ENCODE assay signal across 14 cellular contexts in genomic region chrX:140439455-140439854, GRCh38.
DNase-seq lines count a peak whose midpoint lies in the region; ATAC-seq and TF ChIP-seq lines count a peak whose summit lies in the region.
"Had no signal": no experiment of that assay in that cellular context is flagged by ENCODE, and none has a peak within 500 bp of the region (broad histone marks: within the 10 kb centered on the region; RNA-seq: fewer than 3 reads in every experiment).

No MANE protein-coding gene starts in this region.

- H3K79me2 ChIP-seq in hepatocyte: no peaks in the 10 kb centered on the region

- no peaks in the 10 kb centered on the region for H3K9me2 ChIP-seq in hepatocyte (replicated peaks; ENCODE audit: insufficient read depth)

- H3K18ac ChIP-seq in neuronal stem cell (ENCODE audit: low read length): peak overlapping the region; percentile 48

- no peak overlapping the region for H4K91ac ChIP-seq in neuronal stem cell (ENCODE audit: low read depth, low read length, poor library complexity)

- ATAC-seq in GM18868 (IDR thresholded peaks at IDR 0.05; ENCODE audit: unreplicated experiment): no peak
- ATAC-seq: esophagus mucosa, left lobe of liver had no signal

- no peaks in the 10 kb centered on the region for H3K27me3 ChIP-seq in hepatocyte
- H3K27me3 ChIP-seq in neuronal stem cell (ENCODE audit: control insufficient read depth in 3 of 3, insufficient read depth in 3 of 3, low read depth in 1 of 3, low read length in 3 of 3): no peaks in the 10 kb centered on the region
- no peaks in the 10 kb centered on the region for H3K27me3 ChIP-seq in Peyer's patch

- no peak overlapping the region for H4K8ac ChIP-seq in neuronal stem cell (ENCODE audit: low read depth, low read length)

- H3K4me3 ChIP-seq in hepatocyte (no peak overlapping the region), neuronal stem cell (ENCODE audit: low read length in 2 of 2) (peak overlapping the region in 1 of 2 donors; percentile 28), Peyer's patch (no peak overlapping the region)

- H4K20me1 ChIP-seq in hepatocyte (ENCODE audit: insufficient read depth, poor library complexity, severe bottlenecking): no peaks in the 10 kb centered on the region

- H2AFZ ChIP-seq in hepatocyte (peak overlapping the region; percentile 61), neuronal stem cell (ENCODE audit: low read length) (peak overlapping the region; percentile 90)

- H2BK15ac ChIP-seq in neuronal stem cell (ENCODE audit: low read length): no peak overlapping the region

- H3K4ac ChIP-seq in neuronal stem cell (ENCODE audit: low read length): no peak overlapping the region

- H3K4me1 ChIP-seq in hepatocyte (ENCODE audit: insufficient read depth): no peaks in the 10 kb centered on the region
- H3K4me1 ChIP-seq in neuronal stem cell (ENCODE audit: control insufficient read depth in 2 of 2, insufficient read depth in 1 of 2, low read depth in 1 of 2, low read length in 2 of 2): peaks cover 2 to 4% of the 10 kb centered on the region in 2 donors
- H3K4me1 ChIP-seq in Peyer's patch: no peaks in the 10 kb centered on the region

- H3K36me3 ChIP-seq in hepatocyte (replicated peaks; ENCODE audit: insufficient read depth, low read depth): no peaks in the 10 kb centered on the region
- no peaks in the 10 kb centered on the region for H3K36me3 ChIP-seq in neuronal stem cell (replicated peaks in 1 of 2; ENCODE audit: control insufficient read depth in 2 of 2, insufficient read depth in 2 of 2, low read length in 2 of 2)
- H3K36me3 ChIP-seq in Peyer's patch: no peaks in the 10 kb centered on the region

- 34% methylated on average over 35 of the region's 36 CpGs for WGBS in hepatocyte (ENCODE audit: low lambda C conversion rate, missing lambda C conversion rate)
- no CpG with 5 or more reads among the region's 36 CpGs for WGBS in neuronal stem cell (ENCODE audit: extremely low coverage in 2 of 2, insufficient read length in 2 of 2, insufficient replicate concordance in 1 of 2), 2 donors

- DNase-seq in Daoy (ENCODE audit: low read depth) (peak; percentile 34), NCI-H748 (lab: John Stamatoyannopoulos, UW; ENCODE audit: unreplicated experiment) (peak; percentile 88), hepatocyte (ENCODE audit: low spot score) (peak; percentile 49), neuronal stem cell (ENCODE audit: low spot score) (peak; percentile 76), Peyer's patch (no peak), erythroblast (lab: John Stamatoyannopoulos, UW) (no peak)
- no peak for DNase-seq in activated effector memory CD4-positive, alpha-beta T cell treated with anti-CD3 and anti-CD28 coated beads, Interleukin-2, amount 50 U/mL, for 16 hours
- DNase-seq: amniotic stem cell, DMS 273 treated with DMSO at 0.1 percent for 48 hours, NCI-H510A, SW 1271 had no signal

- H3K27ac ChIP-seq in hepatocyte (no peak overlapping the region), neuronal stem cell (replicated peaks; ENCODE audit: low read length) (peak overlapping the region; percentile 39), Peyer's patch (no peak overlapping the region)

- TF ChIP-seq CTCF in hepatocyte (IDR thresholded peaks at IDR 0.05; ENCODE audit: poor library complexity) (no peak), Peyer's patch (IDR thresholded peaks at IDR 0.05) (no peak)

- no peak overlapping the region for H2AK5ac ChIP-seq in neuronal stem cell (ENCODE audit: low read depth, low read length)

- TF ChIP-seq POLR2A in Peyer's patch (IDR thresholded peaks at IDR 0.05): no peak
- TF ChIP-seq POLR2A in erythroblast (IDR thresholded peaks at IDR 0.05; ENCODE audit: low read length): no peak

- no peaks in the 10 kb centered on the region for H3K79me1 ChIP-seq in neuronal stem cell (ENCODE audit: low read depth, low read length)

- H2BK5ac ChIP-seq in neuronal stem cell (ENCODE audit: low read length): no peak overlapping the region

- H3K23ac ChIP-seq in neuronal stem cell (ENCODE audit: low read depth, low read length, poor library complexity): no peak overlapping the region

- H3K9me3 ChIP-seq in hepatocyte (ENCODE audit: low read depth) (no peaks in the 10 kb centered on the region), neuronal stem cell (replicated peaks in 1 of 2; ENCODE audit: control insufficient read depth in 2 of 2, insufficient read depth in 1 of 2, low read depth in 1 of 2, low read length in 2 of 2) (no peaks in the 10 kb centered on the region), Peyer's patch (no peaks in the 10 kb centered on the region)

- no peak overlapping the region for H3K14ac ChIP-seq in neuronal stem cell (ENCODE audit: low read length)

- no peak overlapping the region for H3K9ac ChIP-seq in neuronal stem cell (ENCODE audit: low read depth, low read length, poor library complexity)

- no peak overlapping the region for H2BK120ac ChIP-seq in neuronal stem cell (ENCODE audit: low read depth, low read length)

- no peak overlapping the region for H2BK12ac ChIP-seq in neuronal stem cell (ENCODE audit: low read length)

- peak overlapping the region; percentile 72 for H3K4me2 ChIP-seq in hepatocyte
- peak overlapping the region; percentile 43 for H3K4me2 ChIP-seq in neuronal stem cell (ENCODE audit: insufficient read depth, low read length, poor library complexity, severe bottlenecking)

Comparison
In these comparisons a context has a peak if more than half of its experiments do, and no peak if none do; other contexts are left out.
1. DNase-seq: peak in Daoy (single experiment), NCI-H748 (single experiment), hepatocyte (single experiment) and neuronal stem cell (single experiment); none in activated effector memory CD4-positive, alpha-beta T cell treated with anti-CD3 and anti-CD28 coated beads, Interleukin-2, amount 50 U/mL, for 16 hours (single experiment), Peyer's patch (0 of 3) and erythroblast (0 of 2).